In genomic region chr3:129313983-129314756, GRCh38 we compare ENCODE assay signal across 8 cellular contexts. TPM values are rescaled to one million over a fixed set of nuclear protein-coding genes. Genes with fewer than 3 reads are reported as not detected.
A peak's percentile ranks its signal among the peaks of the same experiment; 100 is the strongest.
DNase-seq lines count a peak whose midpoint lies in the region; ATAC-seq lines count a peak whose summit lies in the region.

No MANE protein-coding gene starts in this region.

- H3K36me3 ChIP-seq in mucosa of stomach (ENCODE audit: control insufficient read depth, insufficient read depth, low read length): no peaks in the 10 kb centered on the region

- ATAC-seq in GM21528 (IDR thresholded peaks at IDR 0.05; ENCODE audit: low FRiP score, unreplicated experiment): no peak
- ATAC-seq in HG03280 (IDR thresholded peaks at IDR 0.05; ENCODE audit: unreplicated experiment): no peak

- no peaks in the 10 kb centered on the region for H3K27me3 ChIP-seq in mucosa of stomach (ENCODE audit: control insufficient read depth, insufficient read depth, low read length)

- peaks cover 23% of the 10 kb centered on the region for H3K4me1 ChIP-seq in mucosa of stomach (ENCODE audit: control insufficient read depth, insufficient read depth, low read length)

- H3K9ac ChIP-seq in mucosa of stomach (ENCODE audit: low read length): peak overlapping the region; percentile 84

- H3K4me3 ChIP-seq in mucosa of stomach (ENCODE audit: low read length): peak overlapping the region; percentile 74

- peak; percentile 43 for DNase-seq in DMS53 (lab: John Stamatoyannopoulos, UW)
- no peak for DNase-seq in DMS53 treated with DMSO at 0.1 percent for 48 hours (lab: John Stamatoyannopoulos, UW; ENCODE audit: unreplicated experiment)
- peak; percentile 64 for DNase-seq in OCI-M1 (lab: John Stamatoyannopoulos, UW)
- DNase-seq in dermis blood vessel endothelial cell: peak; percentile 12
- DNase-seq in NCI-H1417 treated with DMSO at 0.1 percent for 48 hours (lab: John Stamatoyannopoulos, UW): no peak

- H3K9me3 ChIP-seq in mucosa of stomach (ENCODE audit: control insufficient read depth, low read length): no peaks in the 10 kb centered on the region

RNA-seq across cellular contexts. Expression of gene HMCES, which starts 35.5 kb away (rescaled TPM):
- total RNA-seq in dermis blood vessel endothelial cell: 31.3 and 40.0 TPM in 2 replicates

Comparison
In these comparisons a context has a peak if more than half of its experiments do, and no peak if none do; other contexts are left out.
1. DNase-seq: peak in DMS53 (single experiment), OCI-M1 (single experiment) and dermis blood vessel endothelial cell (single experiment); none in DMS53 treated with DMSO at 0.1 percent for 48 hours (single experiment) and NCI-H1417 treated with DMSO at 0.1 percent for 48 hours (single experiment).